Comparison of ENCODE assay signal across 14 cellular contexts in genomic region chr4:151990201-151990600, GRCh38.
DNase-seq lines count a peak whose midpoint lies in the region; FAIRE-seq and TF ChIP-seq lines count a peak whose summit lies in the region.
"Had no signal": no experiment of that assay in that cellular context is flagged by ENCODE, and none has a peak within 500 bp of the region (broad histone marks: within the 10 kb centered on the region; RNA-seq: fewer than 3 reads in every experiment).

No MANE protein-coding gene starts in this region.

- no peaks in the 10 kb centered on the region for H3K36me3 ChIP-seq in astrocyte (ENCODE audit: insufficient read depth, low read length)
- H3K36me3 ChIP-seq in WERI-Rb-1: no peaks in the 10 kb centered on the region
- H3K36me3 ChIP-seq in BE2C: no peaks in the 10 kb centered on the region
- H3K36me3 ChIP-seq: left lung had no signal

- H3K27me3 Mint-ChIP-seq in HFFc6 (ENCODE audit: insufficient read depth) (no peaks in the 10 kb centered on the region), astrocyte (ENCODE audit: low read depth, unreplicated experiment) (peaks cover 2% of the 10 kb centered on the region), mesothelial cell of epicardium (ENCODE audit: low read depth) (peaks cover 8% of the 10 kb centered on the region)
- H3K27me3 Mint-ChIP-seq: activated naive CD8-positive, alpha-beta T cell treated with anti-CD3 and anti-CD28 coated beads, Interleukin-2, amount 50 U/mL, for 24 hours had no signal

- peak overlapping the region; percentile 16 for H3K4me2 ChIP-seq in astrocyte (ENCODE audit: low read length)

- H3K4me3 Mint-ChIP-seq in HFFc6: peak overlapping the region; percentile 76
- H3K4me3 Mint-ChIP-seq in astrocyte (ENCODE audit: unreplicated experiment): no peak overlapping the region
- no peak overlapping the region for H3K4me3 Mint-ChIP-seq in mesothelial cell of epicardium
- H3K4me3 Mint-ChIP-seq: activated naive CD8-positive, alpha-beta T cell treated with anti-CD3 and anti-CD28 coated beads, Interleukin-2, amount 50 U/mL, for 24 hours had no signal

- no peaks in the 10 kb centered on the region for H3K79me2 ChIP-seq in astrocyte (ENCODE audit: insufficient read depth, low read length)

- POLR2A ChIA-PET in HEK293T (lab: Yijun Ruan, JAX): no interaction called here

- no peak overlapping the region for H3K27ac ChIP-seq in astrocyte (ENCODE audit: low read depth, low read length)
- H3K27ac ChIP-seq in WERI-Rb-1: no peak overlapping the region
- H3K27ac ChIP-seq: left lung had no signal

- TF ChIP-seq CTCF in HFFc6 (IDR thresholded peaks at IDR 0.05): no peak
- TF ChIP-seq CTCF in astrocyte (IDR thresholded peaks at IDR 0.05; ENCODE audit: insufficient read depth, low read depth, low read length): no peak
- no peak for TF ChIP-seq CTCF in mesothelial cell of epicardium (IDR thresholded peaks at IDR 0.05; ENCODE audit: unreplicated experiment)
- TF ChIP-seq CTCF in WERI-Rb-1 (IDR thresholded peaks at IDR 0.05; ENCODE audit: low read depth, low read length): no peak
- no peak for TF ChIP-seq CTCF in BE2C (IDR thresholded peaks at IDR 0.05; ENCODE audit: low read depth, low read length)

- no peak overlapping the region for H3K9ac ChIP-seq in astrocyte (ENCODE audit: low read length)

- DNase-seq in AG20443 (ENCODE audit: low spot score) (peak; percentile 79), HFFc6 (peak; percentile 94), astrocyte (ENCODE audit: low read depth) (peak; percentile 91), mesothelial cell of epicardium (ENCODE audit: low spot score in 2 of 2, unreplicated experiment in 2 of 2) (no peak), WERI-Rb-1 (no peak), BE2C (no peak), HEK293T (ENCODE audit: extremely low spot score) (no peak)
- DNase-seq in activated CD4-positive, CD25-positive, alpha-beta regulatory T cell treated with anti-CD3 and anti-CD28 coated beads, Interleukin-2, amount 50 U/mL, for 72 hours: no peak
- DNase-seq: activated naive CD8-positive, alpha-beta T cell treated with anti-CD3 and anti-CD28 coated beads, Interleukin-2, amount 50 U/mL, for 24 hours; glutamatergic neuron; KBM-7; left lung; NCI-H2171 had no signal

- peak overlapping the region; percentile 99 for H3K27ac Mint-ChIP-seq in HFFc6
- no peak overlapping the region for H3K27ac Mint-ChIP-seq in astrocyte (ENCODE audit: unreplicated experiment)
- peak overlapping the region; percentile 56 for H3K27ac Mint-ChIP-seq in mesothelial cell of epicardium
- H3K27ac Mint-ChIP-seq: activated naive CD8-positive, alpha-beta T cell treated with anti-CD3 and anti-CD28 coated beads, Interleukin-2, amount 50 U/mL, for 24 hours had no signal

- peak; percentile 81 for FAIRE-seq in astrocyte (lab: Jason Lieb, UNC)
- FAIRE-seq: H1 had no signal

- no peaks in the 10 kb centered on the region; the same call in 1 of the 2 replicates for H3K9me3 Mint-ChIP-seq in HFFc6
- H3K9me3 Mint-ChIP-seq in astrocyte (ENCODE audit: unreplicated experiment): peaks cover 3% of the 10 kb centered on the region
- peaks cover 4% of the 10 kb centered on the region for H3K9me3 Mint-ChIP-seq in mesothelial cell of epicardium
- H3K9me3 Mint-ChIP-seq: activated naive CD8-positive, alpha-beta T cell treated with anti-CD3 and anti-CD28 coated beads, Interleukin-2, amount 50 U/mL, for 24 hours had no signal

- CTCF ChIA-PET in HEK293T (lab: Yijun Ruan, JAX): interaction anchor here (1.3 kb wide), 1 partner anchor 23 kb away, joined by 3 read pairs; no protein-coding TSS in a partner anchor

- H3K27me3 ChIP-seq in astrocyte (ENCODE audit: insufficient read depth, low read length): no peaks in the 10 kb centered on the region
- peaks cover 75% of the 10 kb centered on the region for H3K27me3 ChIP-seq in WERI-Rb-1 (ENCODE audit: insufficient read depth, low read depth, severe bottlenecking)
- no peaks in the 10 kb centered on the region for H3K27me3 ChIP-seq in BE2C
- H3K27me3 ChIP-seq: left lung had no signal

- H3K4me1 ChIP-seq in astrocyte (ENCODE audit: insufficient read depth, low read length): peaks cover 12% of the 10 kb centered on the region
- H3K4me1 ChIP-seq in BE2C: no peaks in the 10 kb centered on the region
- H3K4me1 ChIP-seq: left lung had no signal

- H3K36me3 Mint-ChIP-seq in HFFc6 (ENCODE audit: low read depth) (peaks cover 5% of the 10 kb centered on the region; the same call in 1 of the 2 replicates), astrocyte (ENCODE audit: low read depth, unreplicated experiment) (no peaks in the 10 kb centered on the region), mesothelial cell of epicardium (no peaks in the 10 kb centered on the region)

- H4K20me1 ChIP-seq in astrocyte (ENCODE audit: insufficient read depth, low read length): no peaks in the 10 kb centered on the region

- H2AFZ ChIP-seq in astrocyte (ENCODE audit: low read depth, low read length): no peak overlapping the region

- peaks cover 65% of the 10 kb centered on the region for H3K4me1 Mint-ChIP-seq in HFFc6 (ENCODE audit: low read depth)
- peaks cover 12% of the 10 kb centered on the region for H3K4me1 Mint-ChIP-seq in astrocyte (ENCODE audit: low read depth, unreplicated experiment)
- peaks cover 35% of the 10 kb centered on the region for H3K4me1 Mint-ChIP-seq in mesothelial cell of epicardium

- H3K9me3 ChIP-seq in astrocyte (ENCODE audit: insufficient read depth, low read depth, low read length) (no peaks in the 10 kb centered on the region), WERI-Rb-1 (ENCODE audit: severe bottlenecking) (no peaks in the 10 kb centered on the region), BE2C (no peaks in the 10 kb centered on the region; the same call in 1 of the 2 replicates)
- H3K9me3 ChIP-seq: left lung had no signal

- no peak overlapping the region for H3K4me3 ChIP-seq in astrocyte (ENCODE audit: insufficient read depth, low read depth, low read length)
- H3K4me3 ChIP-seq in WERI-Rb-1 (ENCODE audit: low read depth, low read length): no peak overlapping the region
- H3K4me3 ChIP-seq in BE2C (ENCODE audit: low read depth, low read length): no peak overlapping the region
- H3K4me3 ChIP-seq: left lung had no signal

TF ChIP-seq in HEK293T, 16 proteins besides CTCF, POLR2A, EP300 and RAD21:
- TF ChIP-seq HDGF (IDR thresholded peaks at IDR 0.05; ENCODE audit: borderline replicate concordance) (no peak), ZNF384 (IDR thresholded peaks at IDR 0.05) (no peak), SP1 (IDR thresholded peaks at IDR 0.05) (no peak), SUZ12 (IDR thresholded peaks at IDR 0.05) (no peak), CTBP1 (IDR thresholded peaks at IDR 0.05; ENCODE audit: borderline replicate concordance) (no peak), BHLHE40 (IDR thresholded peaks at IDR 0.05; ENCODE audit: borderline replicate concordance) (no peak), FOXK2 (IDR thresholded peaks at IDR 0.05) (no peak), LEF1 (IDR thresholded peaks at IDR 0.05; ENCODE audit: borderline replicate concordance) (no peak), FOXM1 (IDR thresholded peaks at IDR 0.05; ENCODE audit: borderline replicate concordance) (no peak), NFRKB (IDR thresholded peaks at IDR 0.05) (no peak), TARDBP (IDR thresholded peaks at IDR 0.05) (no peak), ELF4 (IDR thresholded peaks at IDR 0.05) (no peak), PKNOX1 (IDR thresholded peaks at IDR 0.05) (no peak), ARNT (IDR thresholded peaks at IDR 0.05) (no peak), FOXA1 (IDR thresholded peaks at IDR 0.05) (no peak), L3MBTL2 (conservative IDR thresholded peaks at IDR 0.05) (no peak)

Comparison
In these comparisons a context has a peak if more than half of its experiments do, and no peak if none do; other contexts are left out.
1. DNase-seq: peak in AG20443 (single experiment), HFFc6 (single experiment) and astrocyte (single experiment); none in mesothelial cell of epicardium (0 of 2), WERI-Rb-1 (single experiment), BE2C (single experiment), HEK293T (single experiment) and activated CD4-positive, CD25-positive, alpha-beta regulatory T cell treated with anti-CD3 and anti-CD28 coated beads, Interleukin-2, amount 50 U/mL, for 72 hours (single experiment).